Comparison of ENCODE assay signal across 13 cellular contexts in genomic region chr17:48729335-48730239, GRCh38. TPM values are rescaled to one million over a fixed set of nuclear protein-coding genes. Genes with fewer than 3 reads are reported as not detected.
A peak's percentile ranks its signal among the peaks of the same experiment; 100 is the strongest.
DNase-seq lines count a peak whose midpoint lies in the region; ATAC-seq and TF ChIP-seq lines count a peak whose summit lies in the region.
"Had no signal": no experiment of that assay in that cellular context is flagged by ENCODE, and none has a peak within 500 bp of the region (broad histone marks: within the 10 kb centered on the region; RNA-seq: fewer than 3 reads in every experiment).

No MANE protein-coding gene starts in this region.

- no peaks in the 10 kb centered on the region for H3F3A ChIP-seq in SK-N-SH (replicated peaks; ENCODE audit: insufficient read depth)

- H3K4me1 ChIP-seq in SK-N-SH (ENCODE audit: control insufficient read depth in 1 of 2, insufficient read depth in 2 of 2, low read depth in 1 of 2, low read length in 1 of 2) (no peaks in the 10 kb centered on the region), NT2/D1 (ENCODE audit: insufficient read depth, insufficient read length) (peaks cover 8% of the 10 kb centered on the region), right lobe of liver (peaks cover 0 to 4% (median 0%) of the 10 kb centered on the region in 4 donors)

- H3K36me3 Mint-ChIP-seq in glutamatergic neuron (ENCODE audit: unreplicated experiment): peaks cover 3% of the 10 kb centered on the region
- H3K36me3 Mint-ChIP-seq in stimulated activated memory B cell treated with anti-CD40 and anti-IgM and Interleukin-4, amounts not matched to agents 10 μg/mL and 1 μg/mL and 100 μg/mL, for 72 hours: no peaks in the 10 kb centered on the region
- peaks cover 3% of the 10 kb centered on the region for H3K36me3 Mint-ChIP-seq in activated CD4-positive, alpha-beta T cell treated with anti-CD3 and anti-CD28 coated beads, Interleukin-2, amount 10 ng/mL, durations not matched to agents 7 days and 5 days (ENCODE audit: low read depth)

- CTCF ChIA-PET in SK-N-SH (lab: Yijun Ruan, JAX): interaction anchor here (1.6 to 13.9 kb wide), 2 partner anchors 58 to 152 kb away, joined by 4 to 328 read pairs; no protein-coding TSS in a partner anchor
- CTCF ChIA-PET in activated CD4-positive, alpha-beta T cell treated with anti-CD3 and anti-CD28 coated beads, Interleukin-2, amount 10 ng/mL, durations not matched to agents 7 days and 5 days (lab: Charles Lee): interaction anchor here (1.2 to 2.0 kb wide), 2 partner anchors 13 to 93 kb away, joined by 3 to 4 read pairs; no protein-coding TSS in a partner anchor

- DNase-seq in SK-N-SH (no peak), NT2/D1 (ENCODE audit: low read depth, low spot score) (no peak), glutamatergic neuron (no peak), right lobe of liver (no peak)
- no peak for DNase-seq in activated CD4-positive, alpha-beta T cell treated with anti-CD3 and anti-CD28 coated beads, Interleukin-2, amount 10 ng/mL, durations not matched to agents 7 days and 5 days
- DNase-seq: activated B cell treated with CpG ODN at 0.5 μM for 24 hours; activated T-cell treated with anti-CD3 and anti-CD28 coated beads, Interleukin-2, amount 50 U/mL, for 1 hour; body of pancreas; testis had no signal

- no peaks in the 10 kb centered on the region for H3K36me3 ChIP-seq in SK-N-SH (replicated peaks in 1 of 2; ENCODE audit: control insufficient read depth in 1 of 2, insufficient read depth in 2 of 2, low read length in 1 of 2)
- H3K36me3 ChIP-seq in NT2/D1 (ENCODE audit: insufficient read depth, insufficient read length, low read length): no peaks in the 10 kb centered on the region
- H3K36me3 ChIP-seq in right lobe of liver: no peaks in the 10 kb centered on the region

- no peaks in the 10 kb centered on the region for H4K20me1 ChIP-seq in SK-N-SH (ENCODE audit: insufficient read depth)

- intact Hi-C loops in right lobe of liver (cut with DNase I): loop anchor here (10.0 kb wide), 1 partner anchor 55 kb away; no protein-coding TSS in a partner anchor

- H3K4me3 Mint-ChIP-seq in glutamatergic neuron (ENCODE audit: unreplicated experiment): peak overlapping the region; percentile 95
- no peak overlapping the region for H3K4me3 Mint-ChIP-seq in stimulated activated memory B cell treated with anti-CD40 and anti-IgM and Interleukin-4, amounts not matched to agents 10 μg/mL and 1 μg/mL and 100 μg/mL, for 72 hours
- no peak overlapping the region for H3K4me3 Mint-ChIP-seq in activated CD4-positive, alpha-beta T cell treated with anti-CD3 and anti-CD28 coated beads, Interleukin-2, amount 10 ng/mL, durations not matched to agents 7 days and 5 days

- H3K79me2 ChIP-seq in SK-N-SH (ENCODE audit: insufficient read depth): no peaks in the 10 kb centered on the region

- TF ChIP-seq CTCF in SK-N-SH (IDR thresholded peaks at IDR 0.05) (no peak), glutamatergic neuron (IDR thresholded peaks at IDR 0.05; ENCODE audit: partially characterized antibody, unreplicated experiment) (no peak), right lobe of liver (IDR thresholded peaks at IDR 0.05) (no peak)

- WGBS in SK-N-SH (ENCODE audit: low lambda C conversion rate): 13% methylated on average over 19 of the region's 19 CpGs
- WGBS in right lobe of liver (ENCODE audit: insufficient coverage, low coverage, low lambda C conversion rate, missing lambda C conversion rate): 10% methylated on average over 11 of the region's 19 CpGs

- no peaks in the 10 kb centered on the region for H3K9me2 ChIP-seq in SK-N-SH

- POLR2A ChIA-PET in SK-N-SH (lab: Yijun Ruan, JAX): no interaction called here
- POLR2A ChIA-PET in activated CD4-positive, alpha-beta T cell treated with anti-CD3 and anti-CD28 coated beads, Interleukin-2, amount 10 ng/mL, durations not matched to agents 7 days and 5 days (lab: Charles Lee): no interaction called here

- no peak for TF ChIP-seq RAD21 in SK-N-SH (IDR thresholded peaks at IDR 0.05; ENCODE audit: low read length)

- H3K9me3 ChIP-seq in SK-N-SH (no peaks in the 10 kb centered on the region), NT2/D1 (ENCODE audit: insufficient read depth, low read length) (no peaks in the 10 kb centered on the region), right lobe of liver (no peaks in the 10 kb centered on the region)
- H3K9me3 ChIP-seq: body of pancreas, testis had no signal

- no peak overlapping the region for H3K4me3 ChIP-seq in SK-N-SH (ENCODE audit: low read depth in 2 of 2, low read length in 1 of 2)
- peak overlapping the region; percentile 41 for H3K4me3 ChIP-seq in NT2/D1 (ENCODE audit: insufficient read length, low read depth)
- H3K4me3 ChIP-seq in right lobe of liver: no peak overlapping the region
- H3K4me3 ChIP-seq: body of pancreas had no signal

- H3K4me2 ChIP-seq in SK-N-SH: no peak overlapping the region

- no peak for TF ChIP-seq POLR2A in right lobe of liver (IDR thresholded peaks at IDR 0.05)

- ATAC-seq in SK-N-SH treated with all-trans-retinoic acid at 6 μM for 48 hours: no peak
- no peak for ATAC-seq in stimulated activated memory B cell treated with anti-CD40 and anti-IgM and Interleukin-4, amounts not matched to agents 10 μg/mL and 1 μg/mL and 100 μg/mL, for 72 hours
- no peak for ATAC-seq in right lobe of liver
- no peak for ATAC-seq in GM21447 (IDR thresholded peaks at IDR 0.05; ENCODE audit: unreplicated experiment)
- ATAC-seq: body of pancreas had no signal

- no peak overlapping the region for H2AFZ ChIP-seq in SK-N-SH (ENCODE audit: low read depth)

- H3K27ac ChIP-seq in SK-N-SH (ENCODE audit: low read depth in 2 of 2, low read length in 1 of 2): no peak overlapping the region
- H3K27ac ChIP-seq in right lobe of liver: no peak overlapping the region
- H3K27ac ChIP-seq: body of pancreas, testis had no signal

- H3K4me1 Mint-ChIP-seq in glutamatergic neuron (ENCODE audit: low read depth, unreplicated experiment): peaks cover 4% of the 10 kb centered on the region
- H3K4me1 Mint-ChIP-seq in stimulated activated memory B cell treated with anti-CD40 and anti-IgM and Interleukin-4, amounts not matched to agents 10 μg/mL and 1 μg/mL and 100 μg/mL, for 72 hours: peaks cover 40% of the 10 kb centered on the region
- H3K4me1 Mint-ChIP-seq in activated CD4-positive, alpha-beta T cell treated with anti-CD3 and anti-CD28 coated beads, Interleukin-2, amount 10 ng/mL, durations not matched to agents 7 days and 5 days: peaks cover 14% of the 10 kb centered on the region

- no peak overlapping the region for H3K9ac ChIP-seq in SK-N-SH
- H3K9ac ChIP-seq in NT2/D1 (ENCODE audit: insufficient read length, low read depth): peak overlapping the region; percentile 59

- H3K27me3 Mint-ChIP-seq in glutamatergic neuron (ENCODE audit: unreplicated experiment): peaks cover 50% of the 10 kb centered on the region
- peaks cover 96% of the 10 kb centered on the region for H3K27me3 Mint-ChIP-seq in stimulated activated memory B cell treated with anti-CD40 and anti-IgM and Interleukin-4, amounts not matched to agents 10 μg/mL and 1 μg/mL and 100 μg/mL, for 72 hours
- H3K27me3 Mint-ChIP-seq in activated CD4-positive, alpha-beta T cell treated with anti-CD3 and anti-CD28 coated beads, Interleukin-2, amount 10 ng/mL, durations not matched to agents 7 days and 5 days: peaks cover 96% of the 10 kb centered on the region

- H3K27me3 ChIP-seq in SK-N-SH (ENCODE audit: insufficient read depth): peaks cover 99% of the 10 kb centered on the region
- H3K27me3 ChIP-seq in NT2/D1 (ENCODE audit: insufficient read depth, insufficient read length): peaks cover 99% of the 10 kb centered on the region
- H3K27me3 ChIP-seq in right lobe of liver: peaks cover 12 to 80% of the 10 kb centered on the region in 2 donors

- H3K27ac Mint-ChIP-seq in glutamatergic neuron (ENCODE audit: unreplicated experiment): no peak overlapping the region
- peak overlapping the region; percentile 55 for H3K27ac Mint-ChIP-seq in stimulated activated memory B cell treated with anti-CD40 and anti-IgM and Interleukin-4, amounts not matched to agents 10 μg/mL and 1 μg/mL and 100 μg/mL, for 72 hours
- H3K27ac Mint-ChIP-seq in activated CD4-positive, alpha-beta T cell treated with anti-CD3 and anti-CD28 coated beads, Interleukin-2, amount 10 ng/mL, durations not matched to agents 7 days and 5 days: no peak overlapping the region
- H3K27ac Mint-ChIP-seq: activated B cell treated with CpG ODN at 0.5 μM for 24 hours had no signal

- peaks cover 3% of the 10 kb centered on the region for H3K9me3 Mint-ChIP-seq in glutamatergic neuron (ENCODE audit: unreplicated experiment)
- no peaks in the 10 kb centered on the region for H3K9me3 Mint-ChIP-seq in stimulated activated memory B cell treated with anti-CD40 and anti-IgM and Interleukin-4, amounts not matched to agents 10 μg/mL and 1 μg/mL and 100 μg/mL, for 72 hours
- H3K9me3 Mint-ChIP-seq in activated CD4-positive, alpha-beta T cell treated with anti-CD3 and anti-CD28 coated beads, Interleukin-2, amount 10 ng/mL, durations not matched to agents 7 days and 5 days: no peaks in the 10 kb centered on the region
- H3K9me3 Mint-ChIP-seq: activated B cell treated with CpG ODN at 0.5 μM for 24 hours had no signal

- TF ChIP-seq EP300 in SK-N-SH (IDR thresholded peaks at IDR 0.05; ENCODE audit: borderline replicate concordance in 1 of 2, low read depth in 1 of 2, low read length in 1 of 2): no peak

TF ChIP-seq in SK-N-SH, 30 proteins besides CTCF, POLR2A, EP300 and RAD21 (continues in another document):
- TF ChIP-seq EZH2phosphoT487 (IDR thresholded peaks at IDR 0.05; ENCODE audit: borderline replicate concordance, low read depth): peak; percentile 25; the same call in 1 of the 2 replicates

RNA-seq across cellular contexts. Expression of gene HOXB13, which starts 1.0 kb away (rescaled TPM):
- not detected in 2 replicates for polyA plus RNA-seq in SK-N-SH (2012; rRNA removed)
- polyA plus RNA-seq in SK-N-SH (2012; cell fraction: cytosol; rRNA removed): not detected in 2 replicates
- 0.07 TPM in 1 of 2 replicates, not detected in the other for polyA plus RNA-seq in SK-N-SH (2012; cell fraction: nucleus; rRNA removed)
- total RNA-seq in glutamatergic neuron (ENCODE audit: unreplicated experiment) (0.20 TPM), right lobe of liver (not detected)
- total RNA-seq in activated CD4-positive, alpha-beta T cell treated with anti-CD3 and anti-CD28 coated beads, Interleukin-2, amount 10 ng/mL, durations not matched to agents 7 days and 5 days: not detected
- total RNA-seq: activated B cell treated with CpG ODN at 0.5 μM for 24 hours, body of pancreas, endothelial cell of umbilical vein had no signal
- polyA plus RNA-seq: endothelial cell of umbilical vein had no signal

RNA-seq across cellular contexts. Expression of gene PRAC2, which starts 6.6 kb away (rescaled TPM):
- not detected in 2 replicates for polyA plus RNA-seq in SK-N-SH (2012; rRNA removed)
- not detected in 2 replicates for polyA plus RNA-seq in SK-N-SH (2012; cell fraction: cytosol; rRNA removed)
- polyA plus RNA-seq in SK-N-SH (2012; cell fraction: nucleus; rRNA removed): not detected in 2 replicates
- total RNA-seq in glutamatergic neuron (ENCODE audit: unreplicated experiment) (not detected), right lobe of liver (not detected)
- not detected for total RNA-seq in activated CD4-positive, alpha-beta T cell treated with anti-CD3 and anti-CD28 coated beads, Interleukin-2, amount 10 ng/mL, durations not matched to agents 7 days and 5 days
- total RNA-seq: activated B cell treated with CpG ODN at 0.5 μM for 24 hours, body of pancreas, endothelial cell of umbilical vein had no signal
- polyA plus RNA-seq: endothelial cell of umbilical vein had no signal

RNA-seq across cellular contexts. Expression of gene PRAC1, which starts 7.3 kb away (rescaled TPM):
- not detected in 2 replicates for polyA plus RNA-seq in SK-N-SH (2012; rRNA removed)
- polyA plus RNA-seq in SK-N-SH (2012; cell fraction: cytosol; rRNA removed): not detected in 2 replicates
- polyA plus RNA-seq in SK-N-SH (2012; cell fraction: nucleus; rRNA removed): not detected in 2 replicates
- total RNA-seq in glutamatergic neuron (ENCODE audit: unreplicated experiment): not detected
- total RNA-seq in right lobe of liver: not detected
- not detected for total RNA-seq in activated CD4-positive, alpha-beta T cell treated with anti-CD3 and anti-CD28 coated beads, Interleukin-2, amount 10 ng/mL, durations not matched to agents 7 days and 5 days
- total RNA-seq: activated B cell treated with CpG ODN at 0.5 μM for 24 hours, body of pancreas, endothelial cell of umbilical vein, testis had no signal
- polyA plus RNA-seq: endothelial cell of umbilical vein had no signal
